Comparison of ENCODE assay signal across 21 cellular contexts in the genomic region with DNA sequence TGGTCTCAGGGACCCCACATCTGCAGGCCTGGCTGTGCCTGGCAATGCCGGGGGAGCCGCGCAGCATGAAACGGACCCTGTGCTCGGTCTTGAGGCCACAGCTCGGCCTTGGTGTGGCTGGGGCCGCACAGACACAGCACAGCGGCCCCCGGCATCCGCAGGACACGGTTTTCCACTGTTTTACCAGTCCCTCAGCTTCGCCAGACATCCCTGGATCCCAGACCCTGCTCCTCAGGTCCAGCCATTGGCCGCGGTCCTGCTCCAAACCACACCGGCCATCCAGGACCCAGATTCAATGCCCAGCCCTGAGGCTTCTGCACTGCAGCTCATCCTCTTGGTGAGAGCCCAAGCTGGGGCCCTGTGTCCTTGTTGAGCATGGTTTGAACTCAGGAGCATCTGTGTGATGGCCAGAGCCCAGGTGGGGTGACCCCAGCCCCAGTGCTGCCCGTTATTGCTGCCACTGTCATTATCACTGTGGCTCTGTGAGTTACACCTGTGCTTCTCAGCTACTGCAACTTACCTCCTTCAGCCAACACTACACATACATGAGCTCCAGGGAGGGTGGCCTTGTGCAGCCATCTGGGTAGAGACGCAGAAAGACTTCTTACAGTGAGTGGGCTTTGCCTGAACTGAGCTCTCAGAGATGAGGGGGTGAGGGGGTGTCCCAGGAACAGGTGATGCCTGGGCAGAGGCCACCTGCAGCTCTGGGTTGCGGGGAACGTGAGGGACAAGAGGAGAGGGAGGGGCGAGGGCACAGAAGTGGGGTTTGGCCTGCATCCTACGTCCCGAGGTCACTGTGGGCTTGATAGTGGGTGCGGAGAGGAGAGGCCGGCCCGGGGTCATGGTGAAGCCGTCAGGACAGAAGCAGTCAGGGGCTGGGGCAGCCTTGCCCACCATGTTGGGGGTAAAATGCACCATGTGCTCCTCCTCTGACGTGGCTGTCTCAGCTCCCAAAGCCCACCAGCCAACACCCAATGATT.
"Had no signal": no experiment of that assay in that cellular context is flagged by ENCODE, and none has a peak within 500 bp of the region (broad histone marks: within the 10 kb centered on the region; RNA-seq: fewer than 3 reads in every experiment).

No MANE protein-coding gene starts in this region.

- H3K36me3 Mint-ChIP-seq: activated CD8-positive, alpha-beta memory T cell treated with anti-CD3 and anti-CD28 coated beads, Interleukin-2, amount 10 ng/mL, durations not matched to agents 7 days and 5 days; brain; naive thymus-derived CD8-positive, alpha-beta T cell had no signal

- H3K27me3 Mint-ChIP-seq: activated CD4-positive, alpha-beta memory T cell treated with anti-CD3 and anti-CD28 coated beads, Interleukin-2, amount 10 ng/mL, durations not matched to agents 7 days and 5 days; activated CD8-positive, alpha-beta memory T cell treated with anti-CD3 and anti-CD28 coated beads, Interleukin-2, amount 10 ng/mL, durations not matched to agents 7 days and 5 days; activated naive CD8-positive, alpha-beta T cell treated with anti-CD3 and anti-CD28 coated beads, Interleukin-2, amount 50 U/mL, for 24 hours; stimulated activated naive CD8-positive, alpha-beta T cell treated with anti-CD3 and anti-CD28 coated beads, Interleukin-15, Interleukin-2, amounts not matched to agents 100 ng/mL and 50 ng/mL, for 24 hours had no signal

- H3K4me3 ChIP-seq: SK-N-MC, skin epidermis, upper lobe of left lung had no signal

- H3K4me3 Mint-ChIP-seq: activated CD4-positive, alpha-beta memory T cell treated with anti-CD3 and anti-CD28 coated beads, Interleukin-2, amount 10 ng/mL, durations not matched to agents 7 days and 5 days; activated CD8-positive, alpha-beta memory T cell treated with anti-CD3 and anti-CD28 coated beads, Interleukin-2, amount 10 ng/mL, durations not matched to agents 7 days and 5 days; activated naive CD8-positive, alpha-beta T cell treated with anti-CD3 and anti-CD28 coated beads, Interleukin-2, amount 50 U/mL, for 24 hours; naive thymus-derived CD8-positive, alpha-beta T cell; stimulated activated naive CD8-positive, alpha-beta T cell treated with anti-CD3 and anti-CD28 coated beads, Interleukin-15, Interleukin-2, amounts not matched to agents 100 ng/mL and 50 ng/mL, for 24 hours; T-helper 2 cell treated with Interferon-gamma antibody and Interleukin-4, amounts not matched to agents 5 μg/mL and 100 μg/mL, for 36 hours had no signal

- H3K27ac Mint-ChIP-seq: activated CD4-positive, alpha-beta memory T cell treated with anti-CD3 and anti-CD28 coated beads, Interleukin-2, amount 10 ng/mL, durations not matched to agents 7 days and 5 days; activated CD8-positive, alpha-beta memory T cell treated with anti-CD3 and anti-CD28 coated beads, Interleukin-2, amount 10 ng/mL, durations not matched to agents 7 days and 5 days; activated naive CD8-positive, alpha-beta T cell treated with anti-CD3 and anti-CD28 coated beads, Interleukin-2, amount 50 U/mL, for 24 hours; progenitor cell of endocrine pancreas; stimulated activated naive CD8-positive, alpha-beta T cell treated with anti-CD3 and anti-CD28 coated beads, Interleukin-15, Interleukin-2, amounts not matched to agents 100 ng/mL and 50 ng/mL, for 24 hours; T-helper 2 cell treated with Interferon-gamma antibody and Interleukin-4, amounts not matched to agents 5 μg/mL and 100 μg/mL, for 36 hours had no signal

- H3K27me3 ChIP-seq: upper lobe of left lung had no signal

- H3K4me1 Mint-ChIP-seq: activated CD4-positive, alpha-beta memory T cell treated with anti-CD3 and anti-CD28 coated beads, Interleukin-2, amount 10 ng/mL, durations not matched to agents 7 days and 5 days; activated CD8-positive, alpha-beta memory T cell treated with anti-CD3 and anti-CD28 coated beads, Interleukin-2, amount 10 ng/mL, durations not matched to agents 7 days and 5 days; activated naive CD8-positive, alpha-beta T cell treated with anti-CD3 and anti-CD28 coated beads, Interleukin-2, amount 50 U/mL, for 24 hours; naive thymus-derived CD8-positive, alpha-beta T cell had no signal

- H3K36me3 ChIP-seq: upper lobe of left lung had no signal

- H3K9me3 ChIP-seq: upper lobe of left lung had no signal

- H3K9me3 Mint-ChIP-seq: activated CD4-positive, alpha-beta memory T cell treated with anti-CD3 and anti-CD28 coated beads, Interleukin-2, amount 10 ng/mL, durations not matched to agents 7 days and 5 days; activated naive CD8-positive, alpha-beta T cell treated with anti-CD3 and anti-CD28 coated beads, Interleukin-2, amount 50 U/mL, for 24 hours; naive thymus-derived CD8-positive, alpha-beta T cell; stimulated activated naive CD8-positive, alpha-beta T cell treated with anti-CD3 and anti-CD28 coated beads, Interleukin-15, Interleukin-2, amounts not matched to agents 100 ng/mL and 50 ng/mL, for 24 hours; T-helper 2 cell treated with Interferon-gamma antibody and Interleukin-4, amounts not matched to agents 5 μg/mL and 100 μg/mL, for 36 hours had no signal

- H3K27ac ChIP-seq: SK-N-MC, skin epidermis, upper lobe of left lung had no signal

- DNase-seq: activated CD4-positive, alpha-beta memory T cell treated with anti-CD3 and anti-CD28 coated beads, Interleukin-2, amount 10 ng/mL, durations not matched to agents 7 days and 5 days; activated CD4-positive, alpha-beta T cell treated with anti-CD3 and anti-CD28 coated beads for 48 hours; activated CD4-positive, CD25-positive, alpha-beta regulatory T cell; activated CD8-positive, alpha-beta memory T cell treated with anti-CD3 and anti-CD28 coated beads, Interleukin-2, amount 10 ng/mL, durations not matched to agents 7 days and 5 days; activated naive CD4-positive, alpha-beta T cell treated with Interleukin-2 at 50 U/mL for 16 hours; activated naive CD8-positive, alpha-beta T cell treated with anti-CD3 and anti-CD28 coated beads, Interleukin-2, amount 50 U/mL, for 24 hours; anterior cingulate cortex; central memory CD4-positive, alpha-beta T cell; mesendoderm; naive thymus-derived CD8-positive, alpha-beta T cell; stimulated activated CD4-positive, alpha-beta T cell treated with anti-CD3 and anti-CD28 coated beads, Interleukin-15, amount 100 ng/mL, for 24 hours; stimulated activated CD4-positive, alpha-beta T cell treated with anti-CD3 and anti-CD28 coated beads, Interleukin-2, amount 100 ng/mL, for 48 hours had no signal

- FAIRE-seq: colon, frontal cortex had no signal

- ATAC-seq: activated CD8-positive, alpha-beta memory T cell treated with anti-CD3 and anti-CD28 coated beads, Interleukin-2, amount 10 ng/mL, durations not matched to agents 7 days and 5 days; activated naive CD8-positive, alpha-beta T cell treated with anti-CD3 and anti-CD28 coated beads, Interleukin-2, amount 50 U/mL, for 24 hours; naive thymus-derived CD8-positive, alpha-beta T cell had no signal
